ENCODE assay signal across 8 cellular contexts in the genomic region with DNA sequence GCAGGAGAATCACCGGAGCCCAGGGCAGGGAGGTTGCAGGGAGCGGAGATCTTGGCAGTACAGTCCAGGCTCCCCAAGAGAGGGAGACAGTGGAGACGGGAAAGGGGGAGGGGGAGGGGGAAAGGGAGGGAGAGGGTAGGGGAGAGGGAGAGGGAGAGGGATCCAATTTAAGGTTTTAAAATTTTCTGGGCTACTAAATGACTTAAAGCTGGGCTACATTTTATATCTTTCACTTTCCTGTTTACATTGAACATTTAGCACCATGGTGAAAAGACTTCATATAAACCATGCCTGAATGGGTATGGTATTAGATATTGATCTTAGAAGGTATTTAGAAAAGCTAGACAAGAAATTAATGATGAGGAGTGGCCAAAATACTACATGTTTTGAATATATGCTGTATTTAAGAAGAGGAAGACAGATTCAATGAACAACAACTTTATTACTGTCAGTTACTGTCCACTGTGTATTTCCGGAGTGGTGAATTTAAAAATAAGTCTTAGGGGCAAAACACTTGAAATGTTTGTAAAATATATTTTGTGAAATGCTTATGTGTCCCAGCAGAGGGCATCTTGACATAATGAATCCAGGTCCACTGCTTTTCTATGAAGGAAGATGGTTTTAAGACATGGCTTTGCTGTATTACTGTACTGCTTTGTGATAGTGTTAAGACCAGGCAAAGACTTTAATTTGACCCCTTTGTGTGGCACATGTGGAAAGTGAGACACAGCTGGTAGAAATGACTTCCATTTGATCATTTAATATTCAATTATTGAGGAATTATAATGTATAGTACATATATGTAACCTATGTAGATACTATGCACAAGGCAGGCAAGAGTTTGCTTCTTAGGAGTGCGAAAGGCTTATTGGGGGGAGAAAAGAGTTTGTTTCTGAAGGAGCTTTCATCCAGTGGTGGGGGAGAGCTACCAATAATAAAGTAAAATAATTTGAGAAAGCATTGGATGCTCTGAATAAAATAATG. TPM values are rescaled to one million over a fixed set of nuclear protein-coding genes. Genes with fewer than 3 reads are reported as not detected.
DNase-seq lines count a peak whose midpoint lies in the region; ATAC-seq and TF ChIP-seq lines count a peak whose summit lies in the region.

No MANE protein-coding gene starts in this region.

- 56% methylated on average over 3 of the region's 5 CpGs for WGBS in mammary epithelial cell (ENCODE audit: low coverage, missing lambda C conversion rate)
- WGBS in lung, 2 donors = 78 to 82% methylated on average over 5 of the region's 5 CpGs

- H3K36me3 ChIP-seq in mammary epithelial cell (ENCODE audit: insufficient read depth, low read length) (peaks cover 2% of the 10 kb centered on the region), lung (ENCODE audit: control insufficient read depth in 2 of 2, insufficient read depth in 2 of 2, low read length in 2 of 2) (peaks cover 4 to 10% of the 10 kb centered on the region in 2 donors)

- no peaks in the 10 kb centered on the region for H3K27me3 Mint-ChIP-seq in stimulated activated memory B cell treated with anti-CD40 and anti-IgM and Interleukin-4, amounts not matched to agents 10 μg/mL and 1 μg/mL and 100 μg/mL, for 72 hours

- TF ChIP-seq CTCF in mammary epithelial cell (conservative IDR thresholded peaks at IDR 0.05 in 1 of 2, IDR thresholded peaks at IDR 0.05 in 1 of 2; ENCODE audit: extremely low read depth in 1 of 2, insufficient read depth in 1 of 2, low read depth in 1 of 2, low read length in 2 of 2) (peak; percentile 65 to 66), lung (IDR thresholded peaks at IDR 0.05; ENCODE audit: control extremely low read depth, extremely low read depth) (peak; percentile 4)

- H3K36me3 Mint-ChIP-seq in stimulated activated memory B cell treated with anti-CD40 and anti-IgM and Interleukin-4, amounts not matched to agents 10 μg/mL and 1 μg/mL and 100 μg/mL, for 72 hours = peaks cover 44% of the 10 kb centered on the region

- CTCF ChIA-PET in HEK293T (lab: Yijun Ruan, JAX) = interaction anchor here (0.5 to 2.8 kb wide), 5 partner anchors 50 to 511 kb away, joined by 3 to 15 read pairs (median 3); no protein-coding TSS in a partner anchor
- CTCF ChIA-PET in mammary epithelial cell (lab: Charles Lee; ENCODE audit: low non-redundant PET) = interaction anchor here (0.6 to 0.7 kb wide), 3 partner anchors 161 to 255 kb away, joined by 3 to 5 read pairs (median 3); no protein-coding TSS in a partner anchor

- in situ Hi-C loops in mammary epithelial cell (cut with MboI; ENCODE audit: low sequenced_read_pairs in 2 of 2) = loop anchor here in 1 of 2 donors (5.0 to 10.0 kb wide), 2 partner anchors 158 to 350 kb away; no protein-coding TSS in a partner anchor

- H3K9ac ChIP-seq in mammary epithelial cell (ENCODE audit: insufficient read depth, low read length) = peak overlapping the region; percentile 12

- H2AFZ ChIP-seq in mammary epithelial cell (ENCODE audit: low read depth, low read length) = no peak overlapping the region

- H3K4me2 ChIP-seq in mammary epithelial cell (ENCODE audit: insufficient read depth, low read depth, low read length) = peak overlapping the region; percentile 25

- H3K4me3 ChIP-seq in mammary epithelial cell (replicated peaks in 1 of 3; ENCODE audit: insufficient read depth in 1 of 3, low read depth in 2 of 3, low read length in 3 of 3) = no peak overlapping the region
- no peak overlapping the region for H3K4me3 ChIP-seq in lung

- no peak overlapping the region for H3K27ac Mint-ChIP-seq in stimulated activated memory B cell treated with anti-CD40 and anti-IgM and Interleukin-4, amounts not matched to agents 10 μg/mL and 1 μg/mL and 100 μg/mL, for 72 hours

- intact Hi-C loops in mammary epithelial cell (cut with micrococcal nuclease) = loop anchor here (1.0 to 2.0 kb wide), 5 partner anchors 115 to 346 kb away; no protein-coding TSS in a partner anchor

- peaks cover 4% of the 10 kb centered on the region for H3K79me2 ChIP-seq in mammary epithelial cell (ENCODE audit: insufficient read depth, low read length)

- peaks cover 7% of the 10 kb centered on the region for H3K4me1 Mint-ChIP-seq in stimulated activated memory B cell treated with anti-CD40 and anti-IgM and Interleukin-4, amounts not matched to agents 10 μg/mL and 1 μg/mL and 100 μg/mL, for 72 hours

- peak; percentile 59 for DNase-seq in COR-L47 (lab: John Stamatoyannopoulos, UW)
- peak; percentile 35 for DNase-seq in HEK293T (ENCODE audit: extremely low spot score)
- peak; percentile 49 for DNase-seq in NCI-H748 treated with DMSO at 0.1 percent for 48 hours (lab: John Stamatoyannopoulos, UW)
- peak; percentile 48 for DNase-seq in mammary epithelial cell
- no peak for DNase-seq in lung (ENCODE audit: low spot score)
- no peak for DNase-seq in activated effector memory CD4-positive, alpha-beta T cell treated with Interleukin-2 at 50 U/mL for 16 hours

- peak overlapping the region; percentile 4 for H3K27ac ChIP-seq in mammary epithelial cell (ENCODE audit: insufficient read depth, low read depth, low read length)
- H3K27ac ChIP-seq in lung (ENCODE audit: low read depth in 1 of 2, low read length in 1 of 2) = peak overlapping the region in 1 of 2 donors; percentile 15

- H3K9me3 ChIP-seq in mammary epithelial cell (replicated peaks; ENCODE audit: insufficient read depth, low read length) = peaks cover 14% of the 10 kb centered on the region
- peaks cover 0 to 8% of the 10 kb centered on the region in 2 donors for H3K9me3 ChIP-seq in lung (ENCODE audit: control insufficient read depth in 2 of 2, insufficient read depth in 1 of 2, low read length in 1 of 2)

- no peak for ATAC-seq in lung (ENCODE audit: insufficient read depth, low FRiP score)
- ATAC-seq in GM21526 (IDR thresholded peaks at IDR 0.05; ENCODE audit: low FRiP score, unreplicated experiment) = no peak
- no peak for ATAC-seq in stimulated activated memory B cell treated with anti-CD40 and anti-IgM and Interleukin-4, amounts not matched to agents 10 μg/mL and 1 μg/mL and 100 μg/mL, for 72 hours

- POLR2A ChIA-PET in HEK293T (lab: Yijun Ruan, JAX) = no interaction called here

- no TSS peak for BruUV-seq in mammary epithelial cell (replicated peaks; lab: Mats Ljungman, UMichigan)

- H4K20me1 ChIP-seq in mammary epithelial cell (ENCODE audit: insufficient read depth, low read length) = no peaks in the 10 kb centered on the region

- no peaks in the 10 kb centered on the region for H3K27me3 ChIP-seq in mammary epithelial cell (ENCODE audit: insufficient read depth, low read length)
- no peaks in the 10 kb centered on the region for H3K27me3 ChIP-seq in lung (ENCODE audit: control insufficient read depth, insufficient read depth)

- no peak overlapping the region for H3K4me3 Mint-ChIP-seq in stimulated activated memory B cell treated with anti-CD40 and anti-IgM and Interleukin-4, amounts not matched to agents 10 μg/mL and 1 μg/mL and 100 μg/mL, for 72 hours

- H3K9me3 Mint-ChIP-seq in stimulated activated memory B cell treated with anti-CD40 and anti-IgM and Interleukin-4, amounts not matched to agents 10 μg/mL and 1 μg/mL and 100 μg/mL, for 72 hours = peaks cover 11% of the 10 kb centered on the region

- peaks cover 17% of the 10 kb centered on the region for H3K4me1 ChIP-seq in mammary epithelial cell (ENCODE audit: insufficient read depth, low read length)
- H3K4me1 ChIP-seq in lung (ENCODE audit: control insufficient read depth in 2 of 2, insufficient read depth in 2 of 2, low read length in 2 of 2) = peaks cover 0 to 4% of the 10 kb centered on the region in 2 donors

- dilution Hi-C loops in mammary epithelial cell (cut with HindIII; ENCODE audit: low sequenced_read_pairs) = no loop called here

TF ChIP-seq in HEK293T, 16 proteins besides CTCF, POLR2A, EP300 and RAD21:
- TF ChIP-seq FOXM1 (IDR thresholded peaks at IDR 0.05; ENCODE audit: borderline replicate concordance) = no peak
- no peak for TF ChIP-seq BHLHE40 (IDR thresholded peaks at IDR 0.05; ENCODE audit: borderline replicate concordance)
- no peak for TF ChIP-seq HDGF (IDR thresholded peaks at IDR 0.05; ENCODE audit: borderline replicate concordance)
- no peak for TF ChIP-seq SUZ12 (IDR thresholded peaks at IDR 0.05)
- TF ChIP-seq FOXK2 (IDR thresholded peaks at IDR 0.05) = no peak
- TF ChIP-seq, protein P1, sequence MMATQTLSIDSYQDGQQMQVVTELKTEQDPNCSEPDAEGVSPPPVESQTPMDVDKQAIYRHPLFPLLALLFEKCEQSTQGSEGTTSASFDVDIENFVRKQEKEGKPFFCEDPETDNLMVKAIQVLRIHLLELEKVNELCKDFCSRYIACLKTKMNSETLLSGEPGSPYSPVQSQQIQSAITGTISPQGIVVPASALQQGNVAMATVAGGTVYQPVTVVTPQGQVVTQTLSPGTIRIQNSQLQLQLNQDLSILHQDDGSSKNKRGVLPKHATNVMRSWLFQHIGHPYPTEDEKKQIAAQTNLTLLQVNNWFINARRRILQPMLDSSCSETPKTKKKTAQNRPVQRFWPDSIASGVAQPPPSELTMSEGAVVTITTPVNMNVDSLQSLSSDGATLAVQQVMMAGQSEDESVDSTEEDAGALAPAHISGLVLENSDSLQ (IDR thresholded peaks at IDR 0.05) = no peak
- no peak for TF ChIP-seq CTBP1 (IDR thresholded peaks at IDR 0.05; ENCODE audit: borderline replicate concordance)
- no peak for TF ChIP-seq L3MBTL2 (conservative IDR thresholded peaks at IDR 0.05)
- TF ChIP-seq FOXA1 (IDR thresholded peaks at IDR 0.05) = no peak
- no peak for TF ChIP-seq NFRKB (IDR thresholded peaks at IDR 0.05)
- no peak for TF ChIP-seq SP1 (IDR thresholded peaks at IDR 0.05)
- TF ChIP-seq ELF4 (IDR thresholded peaks at IDR 0.05) = no peak
- TF ChIP-seq ZNF384 (IDR thresholded peaks at IDR 0.05) = no peak
- no peak for TF ChIP-seq LEF1 (IDR thresholded peaks at IDR 0.05; ENCODE audit: borderline replicate concordance)
- no peak for TF ChIP-seq ARNT (IDR thresholded peaks at IDR 0.05)
- no peak for TF ChIP-seq TARDBP (IDR thresholded peaks at IDR 0.05)

RNA-seq across cellular contexts. Expression of gene NRF1, which starts 52.8 kb away (rescaled TPM):
- total RNA-seq in mammary epithelial cell (10 to 100 TPM; 11.3 to 14.3 TPM), lung (10 to 100 TPM; 19.0 to 33.3 TPM)
- polyA plus RNA-seq in mammary epithelial cell (8.9 TPM), lung (10 to 100 TPM in 1 of 2 donors, 1 to 10 TPM in 1; 6.9 to 10.6 TPM)
- 16.4 TPM for polyA minus RNA-seq in mammary epithelial cell

Comparison
In these comparisons a context has a peak if more than half of its experiments do, and no peak if none do; other contexts are left out.
1. DNase-seq: peak in COR-L47 (single experiment), HEK293T (single experiment), NCI-H748 treated with DMSO at 0.1 percent for 48 hours (single experiment) and mammary epithelial cell (single experiment); none in lung (single experiment) and activated effector memory CD4-positive, alpha-beta T cell treated with Interleukin-2 at 50 U/mL for 16 hours (single experiment).